Comparison of ENCODE assay signal across 1 cellular context in the genomic region with DNA sequence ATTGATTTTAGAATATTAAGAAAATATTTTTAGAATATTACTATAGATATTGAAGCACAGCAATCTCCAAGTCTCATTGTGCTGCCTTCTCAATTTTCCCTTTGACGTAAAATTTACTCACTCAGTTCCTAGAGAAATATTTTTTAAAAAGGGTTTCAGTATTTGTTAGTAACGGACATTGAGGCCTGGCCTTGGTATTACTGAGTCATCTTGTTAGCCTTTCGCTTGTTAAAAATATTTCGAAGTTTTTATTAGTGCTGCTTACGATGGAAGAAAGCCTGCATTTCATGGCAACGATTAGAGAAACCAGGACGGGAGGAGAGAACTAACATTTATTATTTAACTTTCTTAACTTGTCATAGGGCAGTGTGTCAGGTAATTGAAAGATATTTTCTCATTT.
TF ChIP-seq lines count a peak whose summit lies in the region.

No MANE protein-coding gene starts in this region.

TF ChIP-seq in GM23338, 12 proteins besides CTCF, POLR2A, EP300 and RAD21 (continued from another document):
- TF ChIP-seq ZNF462 (CRISPR knock-in tag; IDR thresholded peaks at IDR 0.05) = no peak
- TF ChIP-seq ZNF114 (CRISPR knock-in tag; IDR thresholded peaks at IDR 0.05) = no peak
- no peak for TF ChIP-seq EZH2 (IDR thresholded peaks at IDR 0.05; ENCODE audit: low read depth, unreplicated experiment)
- no peak for TF ChIP-seq REST (IDR thresholded peaks at IDR 0.05; ENCODE audit: unreplicated experiment)
- no peak for TF ChIP-seq CREB1 (CRISPR knock-in tag; IDR thresholded peaks at IDR 0.05; ENCODE audit: low read depth)
- no peak for TF ChIP-seq NANOG (IDR thresholded peaks at IDR 0.05; ENCODE audit: borderline replicate concordance)
- no peak for TF ChIP-seq JUNB (IDR thresholded peaks at IDR 0.05; ENCODE audit: unreplicated experiment)
- TF ChIP-seq ETS1 (IDR thresholded peaks at IDR 0.05) = no peak
- TF ChIP-seq STAT1 (IDR thresholded peaks at IDR 0.05; ENCODE audit: unreplicated experiment) = no peak
